ENCODE assay signal across 1 cellular context in the genomic region with DNA sequence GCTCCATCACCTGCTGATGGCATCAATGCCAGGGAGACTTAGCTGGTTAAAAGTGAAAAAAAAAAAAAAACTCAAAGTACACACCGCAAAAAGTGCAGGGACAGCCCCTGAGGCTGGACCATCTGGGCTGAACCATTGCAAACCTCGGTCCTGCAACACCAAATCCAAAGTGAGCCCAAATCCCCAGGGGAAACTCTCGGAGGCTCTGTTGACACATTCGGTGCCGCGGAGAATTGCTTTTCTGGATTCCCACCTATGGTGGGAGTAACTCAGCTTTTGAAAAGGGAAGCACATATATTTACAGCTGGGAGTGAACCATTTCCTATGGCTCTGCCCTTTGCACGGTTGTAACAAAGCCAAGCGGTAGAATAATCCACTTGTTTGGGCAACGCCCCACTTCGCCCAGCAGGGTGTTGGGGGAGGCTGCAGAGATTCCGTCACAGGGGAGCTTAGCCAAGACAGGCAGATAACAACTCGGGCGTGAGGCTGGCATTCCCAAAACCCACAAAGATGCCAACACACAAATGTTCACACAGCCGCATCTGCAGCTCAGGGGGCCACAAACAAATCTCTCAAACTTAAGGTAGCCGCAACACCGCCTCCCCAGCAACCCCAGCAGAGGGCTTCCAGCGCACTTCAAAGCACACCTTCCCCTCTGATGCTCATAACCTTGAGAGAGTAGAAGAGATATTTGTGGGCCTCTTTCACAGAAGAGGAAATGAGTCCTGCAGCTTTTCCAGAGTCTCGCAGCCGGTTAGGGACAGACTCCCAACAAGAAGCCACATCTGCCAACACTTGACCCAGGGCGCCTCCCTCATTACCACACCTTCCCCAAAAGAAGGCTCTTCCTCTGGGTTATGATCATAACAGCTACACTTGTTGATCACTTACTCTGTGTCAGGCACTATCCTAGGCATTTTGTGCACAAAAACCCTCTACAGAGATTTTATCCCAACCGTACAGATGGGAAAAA.
A peak's percentile ranks its signal among the peaks of the same experiment; 100 is the strongest.
TF ChIP-seq lines count a peak whose summit lies in the region.

No MANE protein-coding gene starts in this region.

TF ChIP-seq in HepG2, 621 proteins besides CTCF, POLR2A, EP300 and RAD21 (continued from another document):
- TF ChIP-seq ZNF687 (CRISPR knock-in tag; IDR thresholded peaks at IDR 0.05), result peak; percentile 39
- peak; percentile 56 for TF ChIP-seq PITX1 (CRISPR knock-in tag; IDR thresholded peaks at IDR 0.05)
- TF ChIP-seq HNRNPL (IDR thresholded peaks at IDR 0.05; ENCODE audit: low read depth, low read length), result 0 out of 2 replicates have a peak, but pooled peaks have one; percentile 66
- TF ChIP-seq SOX5 (CRISPR knock-in tag; IDR thresholded peaks at IDR 0.05; ENCODE audit: borderline replicate concordance), result 0 out of 2 replicates have a peak, but pooled peaks have one; percentile 41
- peak; percentile 13; the same call in 1 of the 2 replicates for TF ChIP-seq HNF1B (CRISPR knock-in tag; IDR thresholded peaks at IDR 0.05)
- peak; percentile 51; the same call in 1 of the 2 replicates for TF ChIP-seq TBX2 (CRISPR knock-in tag; IDR thresholded peaks at IDR 0.05; ENCODE audit: borderline replicate concordance)
- TF ChIP-seq STAT5B (CRISPR knock-in tag; IDR thresholded peaks at IDR 0.05), result no peak
- TF ChIP-seq, protein P1, sequence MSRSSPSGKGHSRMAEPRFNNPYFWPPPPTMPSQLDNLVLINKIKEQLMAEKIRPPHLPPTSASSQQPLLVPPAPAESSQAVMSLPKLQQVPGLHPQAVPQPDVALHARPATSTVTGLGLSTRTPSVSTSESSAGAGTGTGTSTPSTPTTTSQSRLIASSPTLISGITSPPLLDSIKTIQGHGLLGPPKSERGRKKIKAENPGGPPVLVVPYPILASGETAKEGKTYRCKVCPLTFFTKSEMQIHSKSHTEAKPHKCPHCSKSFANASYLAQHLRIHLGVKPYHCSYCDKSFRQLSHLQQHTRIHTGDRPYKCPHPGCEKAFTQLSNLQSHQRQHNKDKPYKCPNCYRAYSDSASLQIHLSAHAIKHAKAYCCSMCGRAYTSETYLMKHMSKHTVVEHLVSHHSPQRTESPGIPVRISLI (CRISPR knock-in tag; IDR thresholded peaks at IDR 0.05; ENCODE audit: borderline replicate concordance), result peak; percentile 70; the same call in 1 of the 2 replicates
- TF ChIP-seq SALL1 (CRISPR knock-in tag; IDR thresholded peaks at IDR 0.05), result peak; percentile 47; the same call in 1 of the 2 replicates
- TF ChIP-seq SMYD3 (CRISPR knock-in tag; IDR thresholded peaks at IDR 0.05), result no peak
- peak; percentile 20 for TF ChIP-seq MED8 (CRISPR knock-in tag; IDR thresholded peaks at IDR 0.05; ENCODE audit: insufficient replicate concordance)
- peak; percentile 39; the same call in 1 of the 2 replicates for TF ChIP-seq CREM (IDR thresholded peaks at IDR 0.05)
- TF ChIP-seq CREM (CRISPR knock-in tag; IDR thresholded peaks at IDR 0.05), result no peak
- peak; percentile 31 for TF ChIP-seq ZEB1 (IDR thresholded peaks at IDR 0.05; ENCODE audit: insufficient replicate concordance, low read depth)
- TF ChIP-seq TFAP4 (IDR thresholded peaks at IDR 0.05; ENCODE audit: borderline replicate concordance, low read depth), result peak; percentile 44; the same call in 1 of the 2 replicates
- TF ChIP-seq ZNF34 (CRISPR knock-in tag; IDR thresholded peaks at IDR 0.05; ENCODE audit: borderline replicate concordance), result no peak
- TF ChIP-seq RBAK (CRISPR knock-in tag; IDR thresholded peaks at IDR 0.05), result no peak
- TF ChIP-seq MTA3 (CRISPR knock-in tag; IDR thresholded peaks at IDR 0.05), result no peak
- TF ChIP-seq, protein P2, sequence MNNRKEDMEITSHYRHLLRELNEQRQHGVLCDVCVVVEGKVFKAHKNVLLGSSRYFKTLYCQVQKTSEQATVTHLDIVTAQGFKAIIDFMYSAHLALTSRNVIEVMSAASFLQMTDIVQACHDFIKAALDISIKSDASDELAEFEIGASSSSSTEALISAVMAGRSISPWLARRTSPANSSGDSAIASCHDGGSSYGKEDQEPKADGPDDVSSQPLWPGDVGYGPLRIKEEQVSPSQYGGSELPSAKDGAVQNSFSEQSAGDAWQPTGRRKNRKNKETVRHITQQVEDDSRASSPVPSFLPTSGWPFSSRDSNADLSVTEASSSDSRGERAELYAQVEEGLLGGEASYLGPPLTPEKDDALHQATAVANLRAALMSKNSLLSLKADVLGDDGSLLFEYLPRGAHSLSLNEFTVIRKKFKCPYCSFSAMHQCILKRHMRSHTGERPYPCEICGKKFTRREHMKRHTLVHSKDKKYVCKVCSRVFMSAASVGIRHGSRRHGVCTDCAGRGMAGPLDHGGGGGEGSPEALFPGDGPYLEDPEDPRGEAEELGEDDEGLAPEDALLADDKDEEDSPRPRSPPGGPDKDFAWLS (CRISPR knock-in tag; IDR thresholded peaks at IDR 0.05; ENCODE audit: borderline replicate concordance), result 0 out of 2 replicates have a peak, but pooled peaks have one; percentile 34
- TF ChIP-seq HNF4A (CRISPR knock-in tag; IDR thresholded peaks at IDR 0.05), result peak; percentile 47; the same call in 1 of the 2 replicates
- TF ChIP-seq YEATS4 (CRISPR knock-in tag; IDR thresholded peaks at IDR 0.05; ENCODE audit: borderline replicate concordance), result 0 out of 2 replicates have a peak, but pooled peaks have one; percentile 28
